ENCODE assay signal across 8 cellular contexts in the genomic region with DNA sequence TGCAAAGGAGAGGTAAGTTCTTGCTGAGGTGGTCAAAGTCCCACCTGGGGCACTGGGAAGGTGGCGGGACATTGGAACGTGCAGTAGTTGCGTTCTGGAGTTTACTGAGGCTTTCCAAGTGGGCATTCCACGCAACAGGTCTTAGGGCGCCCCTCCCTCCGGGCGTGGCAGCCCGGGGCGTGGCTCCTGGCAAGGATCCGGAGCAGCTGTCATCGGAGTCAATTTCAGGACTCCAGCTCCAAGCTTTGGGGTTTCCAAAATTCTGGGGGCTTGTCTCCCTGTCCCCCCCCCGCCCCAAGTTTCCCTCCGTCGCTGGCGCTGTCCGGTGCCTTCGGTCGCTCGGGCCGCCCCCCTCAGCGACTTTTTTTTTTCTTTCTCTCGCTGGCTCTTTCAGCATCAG. TPM values are rescaled to one million over a fixed set of nuclear protein-coding genes. Genes with fewer than 3 reads are reported as not detected.
DNase-seq lines count a peak whose midpoint lies in the region; ATAC-seq and TF ChIP-seq lines count a peak whose summit lies in the region.

No MANE protein-coding gene starts in this region.

- CTCF ChIA-PET in GM10248 (lab: Yijun Ruan, JAX) = interaction anchor here (0.9 to 4.6 kb wide), 12 partner anchors 9 to 258 kb away, joined by 3 to 22 read pairs (median 6); a partner anchor contains a TSS

- DNase-seq in GM10248 (ENCODE audit: extremely low spot score) = peak; percentile 30
- DNase-seq in adipocyte (ENCODE audit: low read depth) = peak; percentile 13
- DNase-seq in right lobe of liver = peak in 1 of 3 donors; percentile 33
- no peak for DNase-seq in transverse colon
- no peak for DNase-seq in anterior cingulate cortex (lab: John Stamatoyannopoulos, UW)
- no peak for DNase-seq in G401 (ENCODE audit: low spot score)
- no peak for DNase-seq in stimulated activated CD4-positive, alpha-beta T cell treated with anti-CD3 and anti-CD28 coated beads, Interleukin-12 subunit alpha, Interleukin-12 subunit beta, amount 100 ng/mL, for 4 hours

- intact Hi-C loops in right lobe of liver (cut with DNase I) (no loop called here), transverse colon (cut with DNase I; ENCODE audit: low total_unique reads) (no loop called here)

- H3K27ac ChIP-seq in right lobe of liver (peak overlapping the region in 1 of 3 donors; percentile 79), transverse colon (peak overlapping the region; percentile 88 to 91 (median 90))

- in situ Hi-C loops in transverse colon (cut with MboI; ENCODE audit: low pct_ligation_motif_present in 1 of 4, low pct_unique_long_range_greater_than_20kb in 1 of 4, low sequenced_read_pairs in 3 of 4) (no loop called here), G401 (cut with HindIII; ENCODE audit: low sequenced_read_pairs) (no loop called here)

- no peak overlapping the region for H3K9ac ChIP-seq in adipocyte (ENCODE audit: low read length)

- POLR2A ChIA-PET in GM10248 (lab: Yijun Ruan, JAX) = interaction anchor here (0.5 kb wide), 1 partner anchor 60 kb away, joined by 3 read pairs; no protein-coding TSS in a partner anchor

- TF ChIP-seq CTCF in GM10248 (IDR thresholded peaks at IDR 0.05; ENCODE audit: control extremely low read depth, extremely low read depth, low read depth, missing control alignments) (no peak), right lobe of liver (IDR thresholded peaks at IDR 0.05) (no peak), transverse colon (IDR thresholded peaks at IDR 0.05) (no peak)

- peak overlapping the region; percentile 81 for H3K4me3 ChIP-seq in adipocyte (ENCODE audit: low read length)
- H3K4me3 ChIP-seq in right lobe of liver = peak overlapping the region; percentile 69 to 76 (median 74)
- H3K4me3 ChIP-seq in transverse colon = peak overlapping the region; percentile 6 to 91 (median 76)

- TF ChIP-seq EP300 in transverse colon (IDR thresholded peaks at IDR 0.05; ENCODE audit: low read depth) = no peak

- H3K9me3 ChIP-seq in adipocyte (ENCODE audit: control insufficient read depth, low read length) (no peaks in the 10 kb centered on the region), right lobe of liver (no peaks in the 10 kb centered on the region), transverse colon (no peaks in the 10 kb centered on the region)

- peaks cover 7% of the 10 kb centered on the region for H3K4me1 ChIP-seq in adipocyte (ENCODE audit: control insufficient read depth, insufficient read depth, low read length)
- H3K4me1 ChIP-seq in right lobe of liver = peaks cover 0 to 7% (median 0%) of the 10 kb centered on the region in 4 donors
- peaks cover 4 to 31% (median 17%) of the 10 kb centered on the region in 4 donors for H3K4me1 ChIP-seq in transverse colon

- peak; percentile 21 for ATAC-seq in HG03439 (IDR thresholded peaks at IDR 0.05; ENCODE audit: unreplicated experiment)
- peak in 1 of 4 donors; percentile 6 for ATAC-seq in right lobe of liver

- no peaks in the 10 kb centered on the region for H3K36me3 ChIP-seq in adipocyte (ENCODE audit: control insufficient read depth, insufficient read depth, low read length, severe bottlenecking)
- H3K36me3 ChIP-seq in right lobe of liver = no peaks in the 10 kb centered on the region
- H3K36me3 ChIP-seq in transverse colon = no peaks in the 10 kb centered on the region

- H3K27me3 ChIP-seq in adipocyte (replicated peaks; ENCODE audit: control insufficient read depth, insufficient read depth, low read length) = peaks cover 9% of the 10 kb centered on the region
- H3K27me3 ChIP-seq in right lobe of liver = no peaks in the 10 kb centered on the region
- peaks cover 36% of the 10 kb centered on the region for H3K27me3 ChIP-seq in transverse colon

- WGBS in right lobe of liver (ENCODE audit: insufficient coverage, low coverage, low lambda C conversion rate, missing lambda C conversion rate) = 5% methylated on average over 21 of the region's 22 CpGs
- WGBS in transverse colon (ENCODE audit: low coverage in 1 of 2), 2 donors = 6% methylated on average over 21 of the region's 22 CpGs; no CpG with 5 or more reads in 1 of the 2 donors

- TF ChIP-seq POLR2A in right lobe of liver (IDR thresholded peaks at IDR 0.05) (no peak), transverse colon (IDR thresholded peaks at IDR 0.05) (no peak)

RNA-seq across cellular contexts. Expression of a gene that starts 43.1 kb away (rescaled TPM):
- total RNA-seq in right lobe of liver (10 to 100 TPM; 15.3 to 31.2 (median 18.2) TPM), transverse colon (10 to 100 TPM in 3 of 4 donors, not detected in 1; 32.7 to 45.6 (median 32.8) TPM)
- 142 and 144 TPM in 2 replicates for total RNA-seq in G401 (2014; rRNA removed; shearing (Covaris generic))

Comparison
In these comparisons a context has a peak if more than half of its experiments do, and no peak if none do; other contexts are left out.
1. DNase-seq: peak in GM10248 (single experiment) and adipocyte (single experiment); none in transverse colon (single experiment), anterior cingulate cortex (0 of 58), G401 (single experiment) and stimulated activated CD4-positive, alpha-beta T cell treated with anti-CD3 and anti-CD28 coated beads, Interleukin-12 subunit alpha, Interleukin-12 subunit beta, amount 100 ng/mL, for 4 hours (single experiment).
2. Peak in every context shown above with its lines, with median percentiles within 50 percentile points of each other: H3K4me3 ChIP-seq.